15 cellular contexts compared by ENCODE assay signal in genomic region chr12:9221011-9221410, GRCh38. TPM values are rescaled to one million over a fixed set of nuclear protein-coding genes. Genes with fewer than 3 reads are reported as not detected.
"Had no signal": no experiment of that assay in that cellular context is flagged by ENCODE, and none has a peak within 500 bp of the region (broad histone marks: within the 10 kb centered on the region; RNA-seq: fewer than 3 reads in every experiment).

No MANE protein-coding gene starts in this region.

RNA-seq across cellular contexts. Expression of gene PZP, which starts 12.8 kb away (rescaled TPM):
- total RNA-seq: activated B cell treated with CpG ODN at 0.5 μM for 24 hours; activated CD4-positive, alpha-beta memory T cell treated with anti-CD3 and anti-CD28 coated beads for 36 hours; activated CD4-positive, alpha-beta T cell treated with anti-CD3 and anti-CD28 coated beads, Interleukin-2, amount 10 ng/mL, durations not matched to agents 24 days and 14 days; activated CD8-positive, alpha-beta memory T cell treated with anti-CD3 and anti-CD28 coated beads for 36 hours; activated CD8-positive, alpha-beta T cell treated with anti-CD3 and anti-CD28 coated beads for 36 hours; activated naive CD4-positive, alpha-beta T cell treated with anti-CD3 and anti-CD28 coated beads for 36 hours; activated naive CD4-positive, alpha-beta T cell treated with anti-CD3 and anti-CD28 coated beads, Interleukin-2, amount 50 U/mL, for 72 hours; activated naive CD8-positive, alpha-beta T cell treated with anti-CD3 and anti-CD28 coated beads for 36 hours; activated T-cell treated with anti-CD3 and anti-CD28 coated beads, Interleukin-2, amount 50 U/mL, for 4 hours; activated T-cell treated with anti-CD3 and anti-CD28 coated beads, Interleukin-2, amount 50 U/mL, for 72 hours; activated T-helper 1 cell treated with anti-CD3 and anti-CD28 coated beads, Interleukin-12 subunit alpha, Interleukin-12 subunit beta, Interleukin-2, Interleukin-4 antibody, amounts not matched to agents 30 ng/mL and 10 ng/mL and 1 ng/mL, durations not matched to agents 14 hours and 24 hours and 36 hours; activated T-helper 17 cell treated with anti-CD3 and anti-CD28 coated beads, Interleukin-2, amount 50 U/mL, for 72 hours; astrocyte; body of pancreas had no signal
- polyA plus RNA-seq: aorta had no signal
